1 cellular context compared by ENCODE assay signal in genomic region chr14:100188392-100189030, GRCh38.
TF ChIP-seq lines count a peak whose summit lies in the region.

No MANE protein-coding gene starts in this region.

TF ChIP-seq in SK-N-SH treated with all-trans-retinoic acid at 6 μM for 48 hours, 23 proteins besides CTCF, POLR2A, EP300 and RAD21 (continued from another document):
- TF ChIP-seq, protein P1, sequence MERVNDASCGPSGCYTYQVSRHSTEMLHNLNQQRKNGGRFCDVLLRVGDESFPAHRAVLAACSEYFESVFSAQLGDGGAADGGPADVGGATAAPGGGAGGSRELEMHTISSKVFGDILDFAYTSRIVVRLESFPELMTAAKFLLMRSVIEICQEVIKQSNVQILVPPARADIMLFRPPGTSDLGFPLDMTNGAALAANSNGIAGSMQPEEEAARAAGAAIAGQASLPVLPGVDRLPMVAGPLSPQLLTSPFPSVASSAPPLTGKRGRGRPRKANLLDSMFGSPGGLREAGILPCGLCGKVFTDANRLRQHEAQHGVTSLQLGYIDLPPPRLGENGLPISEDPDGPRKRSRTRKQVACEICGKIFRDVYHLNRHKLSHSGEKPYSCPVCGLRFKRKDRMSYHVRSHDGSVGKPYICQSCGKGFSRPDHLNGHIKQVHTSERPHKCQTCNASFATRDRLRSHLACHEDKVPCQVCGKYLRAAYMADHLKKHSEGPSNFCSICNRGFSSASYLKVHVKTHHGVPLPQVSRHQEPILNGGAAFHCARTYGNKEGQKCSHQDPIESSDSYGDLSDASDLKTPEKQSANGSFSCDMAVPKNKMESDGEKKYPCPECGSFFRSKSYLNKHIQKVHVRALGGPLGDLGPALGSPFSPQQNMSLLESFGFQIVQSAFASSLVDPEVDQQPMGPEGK (CRISPR knock-in tag; IDR thresholded peaks at IDR 0.05; ENCODE audit: borderline replicate concordance): no peak
- no peak for TF ChIP-seq ISL1 (CRISPR knock-in tag; IDR thresholded peaks at IDR 0.05)
- TF ChIP-seq TCF4 (CRISPR knock-in tag; IDR thresholded peaks at IDR 0.05; ENCODE audit: borderline replicate concordance): no peak
- TF ChIP-seq OSR1 (CRISPR knock-in tag; IDR thresholded peaks at IDR 0.05): no peak
- no peak for TF ChIP-seq POU6F1 (CRISPR knock-in tag; IDR thresholded peaks at IDR 0.05; ENCODE audit: borderline replicate concordance, low read depth)
